Comparison of ENCODE assay signal across 1 cellular context in genomic region chr11:69822676-69823494, GRCh38.
TF ChIP-seq lines count a peak whose summit lies in the region.

No MANE protein-coding gene starts in this region.

TF ChIP-seq in H1, 55 proteins besides CTCF, POLR2A, EP300 and RAD21:
- no peak for TF ChIP-seq POU5F1 (IDR thresholded peaks at IDR 0.05; ENCODE audit: low read depth, low read length)
